Comparison of ENCODE assay signal across 8 cellular contexts in the genomic region with DNA sequence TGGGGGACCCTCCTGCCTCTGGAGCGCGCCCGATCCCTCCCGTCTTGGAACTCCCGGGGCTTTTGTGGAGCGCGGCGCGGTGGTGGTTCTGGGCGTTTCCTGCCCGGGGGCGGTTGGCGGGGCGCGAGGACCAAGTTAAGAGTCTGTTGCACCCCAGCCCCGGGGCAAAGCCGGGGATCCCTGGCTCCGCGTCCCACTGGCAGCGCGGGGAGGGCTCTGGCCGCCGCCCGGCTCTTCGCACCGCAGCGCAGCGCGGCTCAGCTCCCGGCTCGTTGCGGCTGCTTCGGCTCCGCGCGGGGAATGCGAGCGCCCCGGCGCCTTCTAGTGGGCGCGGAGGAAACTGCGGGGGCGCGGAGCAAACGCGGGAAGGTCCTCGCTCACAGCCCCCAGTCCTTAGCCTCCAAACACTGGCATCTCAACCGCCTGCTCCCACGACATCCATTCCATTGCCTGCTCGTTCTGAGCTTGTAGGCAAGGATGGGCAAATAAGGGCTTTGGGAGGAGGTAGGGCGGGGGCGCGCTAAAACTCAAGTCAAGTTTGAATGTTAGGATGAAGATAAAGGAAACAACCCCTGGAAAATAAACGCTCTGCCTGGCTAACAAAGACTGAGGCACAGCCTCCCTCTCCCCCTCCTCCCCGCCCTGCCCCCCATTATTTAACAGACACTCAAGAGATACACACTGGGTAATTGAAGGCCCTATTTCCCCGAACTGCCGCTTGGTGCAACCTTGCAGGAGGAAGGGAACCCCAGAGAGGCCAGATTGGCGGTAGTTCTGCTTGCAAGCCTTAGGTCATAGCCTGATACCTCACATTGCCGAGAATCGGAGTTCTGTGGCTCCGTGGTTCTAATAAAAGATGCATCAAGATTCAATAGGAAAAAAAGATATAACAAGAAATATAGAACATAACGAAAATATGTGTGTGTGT. TPM values are rescaled to one million over a fixed set of nuclear protein-coding genes. Genes with fewer than 3 reads are reported as not detected.
DNase-seq lines count a peak whose midpoint lies in the region; ATAC-seq and TF ChIP-seq lines count a peak whose summit lies in the region.

Gene B4GALNT1, minus strand, starts transcription at position 304 of the 928 bp plus-strand sequence. CDS start 1,069 bp downstream, outside the sequence.

- H3K36me3 Mint-ChIP-seq in activated CD4-positive, alpha-beta memory T cell treated with anti-CD3 and anti-CD28 coated beads for 36 hours = no peaks in the 10 kb centered on the region
- no peaks in the 10 kb centered on the region for H3K36me3 Mint-ChIP-seq in memory B cell

- peak; percentile 63 for TF ChIP-seq CTCF in AG10803 (conservative IDR thresholded peaks at IDR 0.05; ENCODE audit: low read length)

- POLR2A ChIA-PET in activated CD4-positive, alpha-beta memory T cell treated with anti-CD3 and anti-CD28 coated beads for 36 hours (lab: Charles Lee) = no interaction called here

- H3K27me3 ChIP-seq in effector memory CD4-positive, alpha-beta T cell (replicated peaks; ENCODE audit: control insufficient read depth, insufficient read depth, low read length, poor library complexity, severe bottlenecking) = peaks cover 47% of the 10 kb centered on the region

- DNase-seq in AG10803 (ENCODE audit: low read depth) (peak; percentile 48), NCI-H526 (lab: John Stamatoyannopoulos, UW) (peak; percentile 35 to 90), memory B cell (ENCODE audit: low spot score in 2 of 2) (peak; percentile 67 to 81)
- peak; percentile 73 for DNase-seq in activated CD4-positive, alpha-beta memory T cell treated with anti-CD3 and anti-CD28 coated beads for 36 hours
- peak in 1 of 3 donors; percentile 38 for DNase-seq in effector memory CD4-positive, alpha-beta T cell
- peak; percentile 31 to 33 for DNase-seq in stimulated activated CD8-positive, alpha-beta memory T cell treated with anti-CD3 and anti-CD28 coated beads, Interleukin-2, amount 100 ng/mL, for 1 hour (ENCODE audit: low read depth in 2 of 2)

- peaks cover 43% of the 10 kb centered on the region for H3K27me3 Mint-ChIP-seq in activated CD4-positive, alpha-beta memory T cell treated with anti-CD3 and anti-CD28 coated beads for 36 hours
- peaks cover 31% of the 10 kb centered on the region for H3K27me3 Mint-ChIP-seq in memory B cell

- ATAC-seq in GM18868 (IDR thresholded peaks at IDR 0.05; ENCODE audit: unreplicated experiment) = peak; percentile 88
- ATAC-seq in HG03139 (IDR thresholded peaks at IDR 0.05; ENCODE audit: unreplicated experiment) = peak; percentile 76
- ATAC-seq in memory B cell (ENCODE audit: low read depth) = peak; percentile 81

- peak within 1 kb of the TSS; percentile 71 for H3K4me3 Mint-ChIP-seq in activated CD4-positive, alpha-beta memory T cell treated with anti-CD3 and anti-CD28 coated beads for 36 hours
- peak within 1 kb of the TSS; percentile 72 for H3K4me3 Mint-ChIP-seq in memory B cell

- no peaks in the 10 kb centered on the region for H3K36me3 ChIP-seq in effector memory CD4-positive, alpha-beta T cell (ENCODE audit: control insufficient read depth, insufficient read depth, low read length)

- H3K27ac ChIP-seq in effector memory CD4-positive, alpha-beta T cell (ENCODE audit: insufficient read depth, low read length, poor library complexity, severe bottlenecking) = no peak within 1 kb of the TSS

- H3K4me3 ChIP-seq in AG10803 (ENCODE audit: low read length) = peak within 1 kb of the TSS; percentile 58
- H3K4me3 ChIP-seq in effector memory CD4-positive, alpha-beta T cell (ENCODE audit: insufficient read depth, low read depth, low read length, poor library complexity, severe bottlenecking) = peak within 1 kb of the TSS; percentile 61

- H3K9me3 ChIP-seq in effector memory CD4-positive, alpha-beta T cell (ENCODE audit: control insufficient read depth, low read length) = no peaks in the 10 kb centered on the region

- H3K4me1 ChIP-seq in effector memory CD4-positive, alpha-beta T cell (ENCODE audit: control insufficient read depth, insufficient read depth, low read length, poor library complexity, severe bottlenecking) = peaks cover 18% of the 10 kb centered on the region

- intact Hi-C loops in activated CD4-positive, alpha-beta memory T cell treated with anti-CD3 and anti-CD28 coated beads for 36 hours (cut with micrococcal nuclease) = loop anchor here (1.0 to 5.0 kb wide), 3 partner anchors 50 to 109 kb away; partner anchors contain the start of gene OS9

- H3K9me3 Mint-ChIP-seq in activated CD4-positive, alpha-beta memory T cell treated with anti-CD3 and anti-CD28 coated beads for 36 hours = no peaks in the 10 kb centered on the region
- no peaks in the 10 kb centered on the region for H3K9me3 Mint-ChIP-seq in memory B cell

- no peak within 1 kb of the TSS for H3K27ac Mint-ChIP-seq in activated CD4-positive, alpha-beta memory T cell treated with anti-CD3 and anti-CD28 coated beads for 36 hours
- peak within 1 kb of the TSS; percentile 18 for H3K27ac Mint-ChIP-seq in memory B cell

- CTCF ChIA-PET in activated CD4-positive, alpha-beta memory T cell treated with anti-CD3 and anti-CD28 coated beads for 36 hours (lab: Charles Lee) = interaction anchor here (0.6 to 5.1 kb wide), 13 partner anchors 9 to 174 kb away, joined by 3 to 43 read pairs (median 3); partner anchors contain the start of genes GLI1, OS9 and PIP4K2C

- H3K4me1 Mint-ChIP-seq in activated CD4-positive, alpha-beta memory T cell treated with anti-CD3 and anti-CD28 coated beads for 36 hours (ENCODE audit: low read depth) = peaks cover 9% of the 10 kb centered on the region
- peaks cover 8% of the 10 kb centered on the region for H3K4me1 Mint-ChIP-seq in memory B cell

RNA-seq across cellular contexts. Expression of gene B4GALNT1, which starts in this region (rescaled TPM):
- 1 to 10 TPM; 1.7 to 2.1 TPM for total RNA-seq in activated CD4-positive, alpha-beta memory T cell treated with anti-CD3 and anti-CD28 coated beads for 36 hours
